Comparison of ENCODE assay signal across 28 cellular contexts in genomic region chr4:20289782-20290181, GRCh38. TPM values are rescaled to one million over a fixed set of nuclear protein-coding genes. Genes with fewer than 3 reads are reported as not detected.
"Had no signal": no experiment of that assay in that cellular context is flagged by ENCODE, and none has a peak within 500 bp of the region (broad histone marks: within the 10 kb centered on the region; RNA-seq: fewer than 3 reads in every experiment).

No MANE protein-coding gene starts in this region.

- FAIRE-seq: bronchial epithelial cell had no signal

- H3K27ac Mint-ChIP-seq: activated CD8-positive, alpha-beta memory T cell treated with anti-CD3 and anti-CD28 coated beads, Interleukin-2, amount 10 ng/mL, durations not matched to agents 7 days and 5 days; activated naive CD4-positive, alpha-beta T cell treated with anti-CD3 and anti-CD28 coated beads, Interleukin-2, amount 50 U/mL, for 72 hours; activated naive CD8-positive, alpha-beta T cell treated with anti-CD3 and anti-CD28 coated beads, Interleukin-2, amount 50 U/mL, for 24 hours; T-helper 1 cell treated with Interleukin-12 subunit alpha and Interleukin-12 subunit beta and Interleukin-4 antibody, amounts not matched to agents 30 μg/mL and 1 μg/mL, for 36 hours had no signal

- ATAC-seq: activated CD4-positive, CD25-positive, alpha-beta regulatory T cell treated with anti-CD3 and anti-CD28 coated beads, Interleukin-2, amount 50 U/mL, for 24 hours; activated CD8-positive, alpha-beta memory T cell treated with anti-CD3 and anti-CD28 coated beads, Interleukin-2, amount 10 ng/mL, durations not matched to agents 7 days and 5 days; activated naive CD4-positive, alpha-beta T cell treated with anti-CD3 and anti-CD28 coated beads, Interleukin-2, amount 50 U/mL, for 72 hours; activated naive CD8-positive, alpha-beta T cell treated with anti-CD3 and anti-CD28 coated beads, Interleukin-2, amount 50 U/mL, for 24 hours; activated T-cell treated with anti-CD3 and anti-CD28 coated beads, Interleukin-2, amount 50 U/mL, for 4 hours; body of pancreas; Panc1 had no signal

- H3K9me3 ChIP-seq: ascending aorta, body of pancreas, SJCRH30 had no signal

- H3K4me1 ChIP-seq: ascending aorta, body of pancreas, SJCRH30 had no signal

- H3K4me3 ChIP-seq: ascending aorta, body of pancreas, SJCRH30 had no signal

- H3K4me1 Mint-ChIP-seq: activated CD8-positive, alpha-beta memory T cell treated with anti-CD3 and anti-CD28 coated beads, Interleukin-2, amount 10 ng/mL, durations not matched to agents 7 days and 5 days; activated naive CD8-positive, alpha-beta T cell treated with anti-CD3 and anti-CD28 coated beads, Interleukin-2, amount 50 U/mL, for 24 hours had no signal

- H3K27ac ChIP-seq: ascending aorta, body of pancreas, SJCRH30 had no signal

- H3K36me3 Mint-ChIP-seq: activated CD8-positive, alpha-beta memory T cell treated with anti-CD3 and anti-CD28 coated beads, Interleukin-2, amount 10 ng/mL, durations not matched to agents 7 days and 5 days; activated naive CD4-positive, alpha-beta T cell treated with anti-CD3 and anti-CD28 coated beads, Interleukin-2, amount 50 U/mL, for 72 hours had no signal

- H3K4me3 Mint-ChIP-seq: activated CD8-positive, alpha-beta memory T cell treated with anti-CD3 and anti-CD28 coated beads, Interleukin-2, amount 10 ng/mL, durations not matched to agents 7 days and 5 days; activated naive CD8-positive, alpha-beta T cell treated with anti-CD3 and anti-CD28 coated beads, Interleukin-2, amount 50 U/mL, for 24 hours; activated T-cell treated with anti-CD3 and anti-CD28 coated beads, Interleukin-2, amount 50 U/mL, for 4 hours; T-helper 1 cell treated with Interleukin-12 subunit alpha and Interleukin-12 subunit beta and Interleukin-4 antibody, amounts not matched to agents 30 μg/mL and 1 μg/mL, for 36 hours had no signal

- H3K27me3 Mint-ChIP-seq: activated CD8-positive, alpha-beta memory T cell treated with anti-CD3 and anti-CD28 coated beads, Interleukin-2, amount 10 ng/mL, durations not matched to agents 7 days and 5 days; activated naive CD8-positive, alpha-beta T cell treated with anti-CD3 and anti-CD28 coated beads, Interleukin-2, amount 50 U/mL, for 24 hours had no signal

- H3K27me3 ChIP-seq: ascending aorta, body of pancreas, SJCRH30 had no signal

- H3K9me3 Mint-ChIP-seq: activated naive CD8-positive, alpha-beta T cell treated with anti-CD3 and anti-CD28 coated beads, Interleukin-2, amount 50 U/mL, for 24 hours; activated T-cell treated with anti-CD3 and anti-CD28 coated beads, Interleukin-2, amount 50 U/mL, for 4 hours; T-helper 1 cell treated with Interleukin-12 subunit alpha and Interleukin-12 subunit beta and Interleukin-4 antibody, amounts not matched to agents 30 μg/mL and 1 μg/mL, for 36 hours had no signal

- H3K36me3 ChIP-seq: ascending aorta, SJCRH30 had no signal

- DNase-seq: activated CD4-positive, alpha-beta T cell treated with anti-CD3 and anti-CD28 coated beads for 4 hours; activated CD4-positive, alpha-beta T cell treated with anti-CD3 and anti-CD28 coated beads, Interleukin-2, amount 50 U/mL, for 4 hours; activated CD8-positive, alpha-beta memory T cell treated with anti-CD3 and anti-CD28 coated beads, Interleukin-2, amount 10 ng/mL, durations not matched to agents 7 days and 5 days; activated effector memory CD4-positive, alpha-beta T cell treated with anti-CD3 and anti-CD28 coated beads, Interleukin-2, amount 50 U/mL, for 16 hours; activated naive CD4-positive, alpha-beta T cell treated with Interleukin-2 at 50 U/mL for 16 hours; activated naive CD8-positive, alpha-beta T cell treated with anti-CD3 and anti-CD28 coated beads, Interleukin-2, amount 50 U/mL, for 24 hours; activated T-cell treated with anti-CD3 and anti-CD28 coated beads, Interleukin-2, amount 50 U/mL, for 4 hours; amniotic stem cell; body of pancreas; MM.1S; NCI-H1105; NCI-H1436; NCI-H1694 treated with DMSO at 0.1 percent for 48 hours; NCI-H2029 treated with DMSO at 0.1 percent for 48 hours; NCI-H345; NCI-H510A; NCI-H526 treated with DMSO at 0.1 percent for 48 hours; NCI-H82; Right ventricle myocardium superior; RPMI8226; SJCRH30 had no signal

RNA-seq across cellular contexts. Expression of gene SLIT2, which starts 38.1 kb away (rescaled TPM):
- total RNA-seq: activated CD8-positive, alpha-beta memory T cell treated with anti-CD3 and anti-CD28 coated beads, Interleukin-2, amount 10 ng/mL, durations not matched to agents 7 days and 5 days; activated naive CD4-positive, alpha-beta T cell treated with anti-CD3 and anti-CD28 coated beads, Interleukin-2, amount 50 U/mL, for 72 hours; OCI-LY7 had no signal
